3 cellular contexts compared by ENCODE assay signal in genomic region chr6:45092135-45092534, GRCh38.
TF ChIP-seq lines count a peak whose summit lies in the region.

No MANE protein-coding gene starts in this region.

TF ChIP-seq in HepG2, 621 proteins besides CTCF, POLR2A, EP300 and RAD21:
- TF ChIP-seq CBFB (CRISPR knock-in tag; IDR thresholded peaks at IDR 0.05) (no peak), MAFK (conservative IDR thresholded peaks at IDR 0.05 in 1 of 2, IDR thresholded peaks at IDR 0.05 in 1 of 2; ENCODE audit: low read length in 2 of 2) (peak; percentile 14 to 56; a peak in 2 of 4 replicates), MAFF (IDR thresholded peaks at IDR 0.05; ENCODE audit: low read depth, low read length) (peak; percentile 50; the same call in 1 of the 2 replicates), E2F5 (CRISPR knock-in tag; conservative IDR thresholded peaks at IDR 0.05) (no peak)

TF ChIP-seq in K562, 482 proteins besides CTCF, POLR2A, EP300 and RAD21:
- TF ChIP-seq, protein P1, sequence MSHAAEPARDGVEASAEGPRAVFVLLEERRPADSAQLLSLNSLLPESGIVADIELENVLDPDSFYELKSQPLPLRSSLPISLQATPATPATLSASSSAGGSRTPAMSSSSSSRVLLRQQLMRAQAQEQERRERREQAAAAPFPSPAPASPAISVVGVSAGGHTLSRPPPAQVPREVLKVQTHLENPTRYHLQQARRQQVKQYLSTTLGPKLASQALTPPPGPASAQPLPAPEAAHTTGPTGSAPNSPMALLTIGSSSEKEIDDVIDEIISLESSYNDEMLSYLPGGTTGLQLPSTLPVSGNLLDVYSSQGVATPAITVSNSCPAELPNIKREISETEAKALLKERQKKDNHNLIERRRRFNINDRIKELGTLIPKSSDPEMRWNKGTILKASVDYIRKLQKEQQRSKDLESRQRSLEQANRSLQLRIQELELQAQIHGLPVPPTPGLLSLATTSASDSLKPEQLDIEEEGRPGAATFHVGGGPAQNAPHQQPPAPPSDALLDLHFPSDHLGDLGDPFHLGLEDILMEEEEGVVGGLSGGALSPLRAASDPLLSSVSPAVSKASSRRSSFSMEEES (CRISPR knock-in tag; IDR thresholded peaks at IDR 0.05), result no peak
- TF ChIP-seq ZNF316 (IDR thresholded peaks at IDR 0.05) (peak; percentile 26; the same call in 1 of the 2 replicates), NCOR1 (IDR thresholded peaks at IDR 0.05) (no peak), ZNF24 (IDR thresholded peaks at IDR 0.05) (no peak), HOXB6 (CRISPR knock-in tag; IDR thresholded peaks at IDR 0.05; ENCODE audit: borderline replicate concordance) (no peak), ESRRA (IDR thresholded peaks at IDR 0.05; ENCODE audit: borderline replicate concordance, low read depth) (no peak), ZNF282 (CRISPR knock-in tag; IDR thresholded peaks at IDR 0.05) (no peak)

TF ChIP-seq in endothelial cell of umbilical vein, 7 proteins besides CTCF, POLR2A, EP300 and RAD21:
- no peak for TF ChIP-seq FOS (IDR thresholded peaks at IDR 0.05; ENCODE audit: borderline replicate concordance, insufficient read depth, low read length)
- no peak for TF ChIP-seq POLR2AphosphoS5 (IDR thresholded peaks at IDR 0.05; ENCODE audit: insufficient read depth, low read depth, low read length)
- TF ChIP-seq MAX (IDR thresholded peaks at IDR 0.05; ENCODE audit: insufficient read depth, insufficient read length), result no peak
- no peak for TF ChIP-seq EZH2 (IDR thresholded peaks at IDR 0.05; ENCODE audit: borderline replicate concordance, low read depth, low read length, severe bottlenecking)
- no peak for TF ChIP-seq GATA2 (IDR thresholded peaks at IDR 0.05; ENCODE audit: insufficient read depth, insufficient read length, low read depth, low read length)
- TF ChIP-seq JUN (IDR thresholded peaks at IDR 0.05; ENCODE audit: borderline replicate concordance, insufficient read depth, insufficient read length, low read depth), result no peak
- TF ChIP-seq MYC (IDR thresholded peaks at IDR 0.05; ENCODE audit: low read depth, low read length), result no peak
